ENCODE assay signal across 1 cellular context in genomic region chr5:170633235-170634041, GRCh38.
TF ChIP-seq lines count a peak whose summit lies in the region.

No MANE protein-coding gene starts in this region.

TF ChIP-seq in IMR-90, 13 proteins besides CTCF, POLR2A, EP300 and RAD21 (continued from another document):
- TF ChIP-seq BHLHE40 (IDR thresholded peaks at IDR 0.05; ENCODE audit: low read depth, low read length) (no peak), CEBPB (IDR thresholded peaks at IDR 0.05; ENCODE audit: low read depth, low read length) (no peak), MXI1 (IDR thresholded peaks at IDR 0.05; ENCODE audit: borderline replicate concordance, low read depth, low read length) (no peak), RFX5 (IDR thresholded peaks at IDR 0.05; ENCODE audit: low read depth, low read length) (no peak)
